Comparison of ENCODE assay signal across 12 cellular contexts in the genomic region with DNA sequence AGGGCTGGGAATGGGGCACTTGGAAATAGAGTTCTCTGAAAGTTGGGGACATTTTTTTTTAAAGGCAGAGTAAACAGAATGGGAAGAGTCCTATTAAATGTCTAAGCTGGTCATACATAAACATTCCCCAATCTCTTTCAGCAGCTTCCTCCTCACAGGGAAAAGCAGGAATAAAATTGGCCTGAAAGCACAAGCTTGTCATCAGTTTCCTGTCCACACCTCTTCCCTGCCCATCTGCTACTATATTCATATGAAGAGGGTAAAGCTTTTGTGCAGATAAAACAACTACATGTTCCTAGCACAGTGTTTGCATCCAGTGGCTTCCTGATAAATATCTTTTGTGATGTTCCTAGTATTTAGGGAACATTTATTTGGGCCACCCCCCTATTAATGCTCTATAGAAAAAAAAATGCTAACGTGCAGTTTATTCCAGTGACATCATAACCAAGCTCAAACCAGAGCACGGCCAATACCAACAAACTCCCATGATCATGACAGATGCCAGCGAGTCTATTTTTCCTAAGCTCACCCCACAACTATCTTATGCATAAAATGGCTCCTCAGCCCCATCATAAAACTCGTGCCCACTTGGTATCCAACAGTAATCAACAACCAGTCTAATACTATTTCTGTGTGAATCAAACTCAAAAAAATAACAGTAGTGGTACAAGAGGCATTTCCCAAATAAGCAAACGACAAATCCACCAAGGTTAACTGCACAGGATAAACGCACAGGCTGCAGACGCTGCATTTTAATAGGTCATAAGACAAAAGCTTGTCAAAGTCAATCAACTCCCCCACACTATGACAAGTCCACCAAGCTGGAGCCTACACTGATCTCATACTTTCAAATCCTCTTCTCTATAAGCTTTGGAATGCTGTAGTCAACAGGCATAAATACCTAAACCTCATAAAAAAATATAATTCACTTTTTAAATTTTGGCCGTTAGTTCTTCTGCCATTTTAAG.
A peak's percentile ranks its signal among the peaks of the same experiment; 100 is the strongest.
DNase-seq lines count a peak whose midpoint lies in the region; ATAC-seq and TF ChIP-seq lines count a peak whose summit lies in the region.
"Had no signal": no experiment of that assay in that cellular context is flagged by ENCODE, and none has a peak within 500 bp of the region (broad histone marks: within the 10 kb centered on the region; RNA-seq: fewer than 3 reads in every experiment).

No MANE protein-coding gene starts in this region.

- no peak for ATAC-seq in GM18873 (IDR thresholded peaks at IDR 0.05; ENCODE audit: low FRiP score, unreplicated experiment)

- WGBS in prostate gland, result 65% methylated on average over 8 of the region's 8 CpGs

- no peaks in the 10 kb centered on the region for H3K36me3 Mint-ChIP-seq in chondrocyte (ENCODE audit: low read depth)

- no peak overlapping the region for H3K4me3 ChIP-seq in prostate gland

- H3K27ac Mint-ChIP-seq in chondrocyte (ENCODE audit: unreplicated experiment), result peak overlapping the region; percentile 65
- H3K27ac Mint-ChIP-seq: CD4-positive, alpha-beta T cell had no signal

- TF ChIP-seq CTCF in chondrocyte (IDR thresholded peaks at IDR 0.05), result no peak
- no peak for TF ChIP-seq CTCF in prostate gland (IDR thresholded peaks at IDR 0.05)

- H3K27me3 Mint-ChIP-seq in chondrocyte (ENCODE audit: low read depth), result no peaks in the 10 kb centered on the region
- H3K27me3 Mint-ChIP-seq: CD4-positive, alpha-beta T cell had no signal

- peaks cover 49% of the 10 kb centered on the region for H3K4me1 Mint-ChIP-seq in chondrocyte (ENCODE audit: low read depth)

- H3K27ac ChIP-seq in layer of hippocampus (ENCODE audit: low read depth, low read length), result peak overlapping the region; percentile 35
- H3K27ac ChIP-seq in prostate gland, result no peak overlapping the region
- H3K27ac ChIP-seq: neutrophil had no signal

- DNase-seq in HCEC 1CT, result peak; percentile 48
- DNase-seq in chondrocyte (ENCODE audit: low spot score), result no peak
- DNase-seq in stromal cell of bone marrow (ENCODE audit: low read depth), result peak; percentile 60
- no peak for DNase-seq in prostate gland (ENCODE audit: low spot score)
- DNase-seq in stimulated activated CD4-positive, alpha-beta T cell treated with anti-CD3 and anti-CD28 coated beads, Interleukin-2, amount 100 ng/mL, for 24 hours, result no peak
- DNase-seq in Kasumi-1 (lab: John Stamatoyannopoulos, UW), result no peak
- DNase-seq: activated effector memory CD4-positive, alpha-beta T cell treated with Interleukin-2 at 50 U/mL for 16 hours; CD4-positive, alpha-beta T cell; NCI-H1930 had no signal

- no peak overlapping the region for H3K4me3 Mint-ChIP-seq in chondrocyte (ENCODE audit: unreplicated experiment)
- H3K4me3 Mint-ChIP-seq: CD4-positive, alpha-beta T cell had no signal

- intact Hi-C loops in prostate gland (cut with DNase I), result no loop called here

- no peaks in the 10 kb centered on the region for H3K9me3 Mint-ChIP-seq in chondrocyte (ENCODE audit: low read depth)
- H3K9me3 Mint-ChIP-seq: CD4-positive, alpha-beta T cell had no signal

- no peaks in the 10 kb centered on the region for H3K4me1 ChIP-seq in prostate gland (replicated peaks)

- H3K27me3 ChIP-seq in layer of hippocampus (ENCODE audit: control insufficient read depth, insufficient read depth, low read length) (no peaks in the 10 kb centered on the region), prostate gland (replicated peaks; ENCODE audit: insufficient read depth) (no peaks in the 10 kb centered on the region)
- H3K27me3 ChIP-seq: neutrophil had no signal

- no peaks in the 10 kb centered on the region for H3K36me3 ChIP-seq in prostate gland
- H3K36me3 ChIP-seq: neutrophil had no signal

- H3K9me3 ChIP-seq in prostate gland, result no peaks in the 10 kb centered on the region
- H3K9me3 ChIP-seq: neutrophil had no signal

- no peak for TF ChIP-seq POLR2A in prostate gland (IDR thresholded peaks at IDR 0.05)

Comparison
In these comparisons a context has a peak if more than half of its experiments do, and no peak if none do; other contexts are left out.
1. DNase-seq: peak in HCEC 1CT (single experiment) and stromal cell of bone marrow (single experiment); none in chondrocyte (single experiment), prostate gland (single experiment), stimulated activated CD4-positive, alpha-beta T cell treated with anti-CD3 and anti-CD28 coated beads, Interleukin-2, amount 100 ng/mL, for 24 hours (0 of 2) and Kasumi-1 (0 of 2).